8 cellular contexts compared by ENCODE assay signal in genomic region chr21:44846485-44847260, GRCh38. TPM values are rescaled to one million over a fixed set of nuclear protein-coding genes. Genes with fewer than 3 reads are reported as not detected.
DNase-seq lines count a peak whose midpoint lies in the region; ATAC-seq, FAIRE-seq and TF ChIP-seq lines count a peak whose summit lies in the region.

No MANE protein-coding gene starts in this region.

- POLR2A ChIA-PET in GM12878 (lab: Charles Lee), result no interaction called here

- no peaks in the 10 kb centered on the region for H4K20me1 ChIP-seq in GM12878 (ENCODE audit: control insufficient read depth, insufficient read depth)

- no peaks in the 10 kb centered on the region; a peak in 2 of 4 replicates for H3K27me3 ChIP-seq in GM12878 (replicated peaks in 1 of 2; ENCODE audit: control insufficient read depth in 2 of 2, insufficient read depth in 2 of 2, low read length in 1 of 2)

- no peak for TF ChIP-seq EP300 in GM12878 (IDR thresholded peaks at IDR 0.05; ENCODE audit: borderline replicate concordance in 1 of 2, control insufficient read depth in 1 of 2, low read depth in 2 of 2, low read length in 2 of 2)

- H3K4me2 ChIP-seq in GM12878 (ENCODE audit: control insufficient read depth, insufficient read depth), result peak overlapping the region; percentile 79; the same call in 1 of the 2 replicates

- 0 out of 2 replicates have a peak overlapping the region, but pooled peaks have one; percentile 47 for H3K4me3 ChIP-seq in GM12878

- peak overlapping the region; percentile 61; the same call in 1 of the 2 replicates for H2AFZ ChIP-seq in GM12878 (ENCODE audit: control insufficient read depth, low read depth, low read length)

- 47% methylated on average over 27 of the region's 27 CpGs for WGBS in GM12878 (ENCODE audit: insufficient coverage, insufficient replicate concordance, low lambda C conversion rate, missing lambda C conversion rate)

- no TSS peak for BruUV-seq in GM12878 (replicated peaks; lab: Mats Ljungman, UMichigan)

- H3K9ac ChIP-seq in GM12878 (ENCODE audit: control insufficient read depth, insufficient read depth, low read length), result no peak overlapping the region; the same call in 1 of the 2 replicates

- no peaks in the 10 kb centered on the region for H3K9me3 ChIP-seq in GM12878 (replicated peaks; ENCODE audit: control insufficient read depth, insufficient read depth, low read length)

- FAIRE-seq in GM12878 (lab: Jason Lieb, UNC), result no peak

- CTCF ChIA-PET in GM12878 (lab: Yijun Ruan, JAX), result interaction anchor here (1.0 to 1.7 kb wide), 4 partner anchors 10 to 95 kb away, joined by 3 to 5 read pairs (median 3); partner anchors contain the start of gene PTTG1IP

- no peak for TF ChIP-seq RAD21 in GM12878 (IDR thresholded peaks at IDR 0.05; ENCODE audit: insufficient read depth, low read depth, low read length)

- intact Hi-C loops in GM12878 (cut with micrococcal nuclease; ENCODE audit: unreplicated experiment), result no loop called here

- H3K4me1 ChIP-seq in GM12878 (ENCODE audit: control insufficient read depth, insufficient read depth, low read length), result no peaks in the 10 kb centered on the region; the same call in 1 of the 2 replicates

- H3K36me3 ChIP-seq in GM12878 (ENCODE audit: control insufficient read depth in 2 of 2, insufficient read depth in 2 of 2, low read length in 1 of 2), result peaks cover 0 to 12% of the 10 kb centered on the region in 2 experiments; a peak in 2 of 4 replicates

- ATAC-seq in GM12878 (peak; percentile 16), left lobe of liver (peak; percentile 62), GM21526 (IDR thresholded peaks at IDR 0.05; ENCODE audit: low FRiP score, unreplicated experiment) (no peak)

- in situ Hi-C loops in GM13976 (cut with MboI; ENCODE audit: low sequenced_read_pairs, unreplicated experiment), result no loop called here
- in situ Hi-C loops in SK-MEL-5 (cut with HindIII; ENCODE audit: low pct_unique_long_range_greater_than_20kb, low sequenced_read_pairs), result no loop called here
- in situ Hi-C loops in GM12878 (cut with MboI), result no loop called here

- no peak for TF ChIP-seq POLR2A in GM12878 (IDR thresholded peaks at IDR 0.05; ENCODE audit: low read depth, low read length)

- SMC1A ChIA-PET in GM12878 (lab: Charles Lee; ENCODE audit: uncharacterized antibody, unreplicated experiment), result interaction anchor here (0.9 kb wide), 1 partner anchor 35 kb away, joined by 3 read pairs; no protein-coding TSS in a partner anchor

- DNase-seq in GM13976 (ENCODE audit: low spot score) (peak; percentile 62), SK-MEL-5 (ENCODE audit: low read depth, low spot score) (peak; percentile 34), GM12878 (ENCODE audit: low read depth, low spot score) (no peak), left lobe of liver (ENCODE audit: low spot score) (no peak), activated gamma-delta T cell (lab: John Stamatoyannopoulos, UW) (no peak), H4 (ENCODE audit: low spot score) (no peak)
- peak; percentile 33 to 51 for DNase-seq in stimulated activated CD4-positive, alpha-beta T cell treated with anti-CD3 and anti-CD28 coated beads, Interleukin-4, amount 100 ng/mL, for 4 hours

- no peaks in the 10 kb centered on the region for H3K79me2 ChIP-seq in GM12878 (ENCODE audit: control insufficient read depth, insufficient read depth, low read length)

- TF ChIP-seq CTCF in GM13976 (IDR thresholded peaks at IDR 0.05; ENCODE audit: borderline replicate concordance, control extremely low read depth, extremely low read depth, insufficient read depth, missing control alignments) (no peak), GM12878 (IDR thresholded peaks at IDR 0.05 in 2 of 3, conservative IDR thresholded peaks at IDR 0.05 in 1 of 3; ENCODE audit: control insufficient read depth in 2 of 3, extremely low read depth in 1 of 3, insufficient read depth in 1 of 3, low read depth in 3 of 3, low read length in 3 of 3) (no peak)

- no peak overlapping the region for H3K27ac ChIP-seq in GM12878 (ENCODE audit: control insufficient read depth, insufficient read depth)

- RAD21 ChIA-PET in GM12878 (lab: Charles Lee; ENCODE audit: unreplicated experiment), result no interaction called here

RNA-seq across cellular contexts. Expression of gene PTTG1IP, which starts 26.8 kb away (rescaled TPM):
- total RNA-seq in SK-MEL-5 (2014; rRNA removed; shearing (Covaris generic)), result 843 and 970 TPM in 2 replicates
- polyA plus RNA-seq in SK-MEL-5 (2015; cell fraction: cytosol; rRNA removed), result 592 and 672 TPM in 2 replicates
- 189 and 209 TPM in 2 replicates for polyA plus RNA-seq in SK-MEL-5 (2015; cell fraction: nucleus; rRNA removed)
- total RNA-seq in GM12878 (2013; cell fraction: nucleolus; rRNA removed), result 40.3 and 40.4 TPM in 2 replicates
- 46.9 and 48.0 TPM in 2 replicates for total RNA-seq in GM12878 (2014; rRNA removed)
- 30.2 and 33.4 TPM in 2 replicates for total RNA-seq in GM12878 (2014; rRNA removed; fragmentation: Illumina TruSeq; extraction: Trizol)
- 45.5 and 46.7 TPM in 2 replicates for total RNA-seq in GM12878 (2021)
- 19.6 TPM for polyA plus RNA-seq in GM12878 (2011; ENCODE audit: low read depth)
- polyA plus RNA-seq in GM12878 (2011; rRNA removed), result 44.2 and 49.2 TPM in 2 replicates
- 39.6 and 41.6 TPM in 2 replicates for polyA plus RNA-seq in GM12878 (2011; cell fraction: cytosol; rRNA removed)
- polyA plus RNA-seq in GM12878 (2011; cell fraction: nucleus; rRNA removed), result 46.1 and 56.8 TPM in 2 replicates
- 28.3 and 33.6 TPM in 2 replicates for polyA plus RNA-seq in GM12878 (2012)
- polyA plus RNA-seq in GM12878 (2014; fragmentation: Illumina TruSeq; extraction: Trizol), result 33.2 and 33.8 TPM in 2 replicates
- 10 to 100 TPM in 1 of 2 experiments, 1 to 10 TPM in 1; 2.4 to 10.4 TPM for polyA plus RNA-seq in GM12878 (2014; fragmentation: Nextera tagmentation; extraction: Ambion mirVana)
- polyA plus RNA-seq in GM12878 (2014; rRNA removed), result 39.3 and 43.4 TPM in 2 replicates
- polyA plus RNA-seq in GM12878 (2016; fragmentation: Nextera tagmentation; extraction: Ambion mirVana), result 10 to 100 TPM; 49.5 to 56.4 TPM
- 19.2 and 29.2 TPM in 2 replicates for polyA minus RNA-seq in GM12878 (2011; rRNA and poly(A)+ RNA removed)
- polyA minus RNA-seq in GM12878 (2011; cell fraction: cytosol; rRNA and poly(A)+ RNA removed), result 16.7 and 22.1 TPM in 2 replicates
- 11.8 and 15.6 TPM in 2 replicates for polyA minus RNA-seq in GM12878 (2011; cell fraction: nucleus; rRNA and poly(A)+ RNA removed)
- 73.9 TPM for total RNA-seq in left lobe of liver
- total RNA-seq in H4 (2014; rRNA removed; shearing (Covaris generic)), result 239 and 246 TPM in 2 replicates

RNA-seq across cellular contexts. Expression of gene SUMO3, which starts 28.8 kb away (rescaled TPM):
- 34.2 and 36.0 TPM in 2 replicates for total RNA-seq in SK-MEL-5 (2014; rRNA removed; shearing (Covaris generic))
- polyA plus RNA-seq in SK-MEL-5 (2015; cell fraction: cytosol; rRNA removed), result 38.4 and 46.1 TPM in 2 replicates
- 4.0 and 5.4 TPM in 2 replicates for polyA plus RNA-seq in SK-MEL-5 (2015; cell fraction: nucleus; rRNA removed)
- total RNA-seq in GM12878 (2013; cell fraction: nucleolus; rRNA removed), result 19.0 and 22.2 TPM in 2 replicates
- total RNA-seq in GM12878 (2014; rRNA removed), result 67.5 and 77.0 TPM in 2 replicates
- 70.3 and 74.3 TPM in 2 replicates for total RNA-seq in GM12878 (2014; rRNA removed; fragmentation: Illumina TruSeq; extraction: Trizol)
- 85.9 and 91.3 TPM in 2 replicates for total RNA-seq in GM12878 (2021)
- polyA plus RNA-seq in GM12878 (2011; ENCODE audit: low read depth), result 60.5 TPM
- 106 and 119 TPM in 2 replicates for polyA plus RNA-seq in GM12878 (2011; rRNA removed)
- 120 and 127 TPM in 2 replicates for polyA plus RNA-seq in GM12878 (2011; cell fraction: cytosol; rRNA removed)
- polyA plus RNA-seq in GM12878 (2011; cell fraction: nucleus; rRNA removed), result 42.9 and 57.8 TPM in 2 replicates
- polyA plus RNA-seq in GM12878 (2012), result 70.8 and 81.7 TPM in 2 replicates
- polyA plus RNA-seq in GM12878 (2014; fragmentation: Illumina TruSeq; extraction: Trizol), result 80.0 and 88.4 TPM in 2 replicates
- polyA plus RNA-seq in GM12878 (2014; fragmentation: Nextera tagmentation; extraction: Ambion mirVana), result 10 to 100 TPM; 14.3 to 33.0 TPM
- polyA plus RNA-seq in GM12878 (2014; rRNA removed), result 91.3 and 98.3 TPM in 2 replicates
- 100 to 1,000 TPM; 164 TPM for polyA plus RNA-seq in GM12878 (2016; fragmentation: Nextera tagmentation; extraction: Ambion mirVana)
- polyA minus RNA-seq in GM12878 (2011; rRNA and poly(A)+ RNA removed), result 62.3 and 66.9 TPM in 2 replicates
- polyA minus RNA-seq in GM12878 (2011; cell fraction: cytosol; rRNA and poly(A)+ RNA removed), result 31.8 and 32.6 TPM in 2 replicates
- polyA minus RNA-seq in GM12878 (2011; cell fraction: nucleus; rRNA and poly(A)+ RNA removed), result 12.9 and 17.7 TPM in 2 replicates
- total RNA-seq in left lobe of liver, result 32.2 TPM
- 155 and 177 TPM in 2 replicates for total RNA-seq in H4 (2014; rRNA removed; shearing (Covaris generic))

RNA-seq across cellular contexts. Expression of gene UBE2G2, which starts 45.1 kb away (rescaled TPM):
- 53.3 and 53.9 TPM in 2 replicates for total RNA-seq in SK-MEL-5 (2014; rRNA removed; shearing (Covaris generic))
- polyA plus RNA-seq in SK-MEL-5 (2015; cell fraction: cytosol; rRNA removed), result 43.2 and 63.9 TPM in 2 replicates
- polyA plus RNA-seq in SK-MEL-5 (2015; cell fraction: nucleus; rRNA removed), result 302 and 332 TPM in 2 replicates
- 187 and 192 TPM in 2 replicates for total RNA-seq in GM12878 (2013; cell fraction: nucleolus; rRNA removed)
- total RNA-seq in GM12878 (2014; rRNA removed) (75.6 and 82.3 TPM in 2 replicates), GM12878 (2014; rRNA removed; fragmentation: Illumina TruSeq; extraction: Trizol) (62.4 and 66.1 TPM in 2 replicates), GM12878 (2021) (71.0 and 76.1 TPM in 2 replicates), left lobe of liver (43.4 TPM)
- polyA plus RNA-seq in GM12878 (2011; ENCODE audit: low read depth), result 33.3 TPM
- polyA plus RNA-seq in GM12878 (2011; rRNA removed) (101 and 102 TPM in 2 replicates), GM12878 (2014; fragmentation: Illumina TruSeq; extraction: Trizol) (93.5 and 94.7 TPM in 2 replicates), GM12878 (2014; fragmentation: Nextera tagmentation; extraction: Ambion mirVana) (10 to 100 TPM; 27.0 to 32.0 TPM), GM12878 (2014; rRNA removed) (116 and 139 TPM in 2 replicates), GM12878 (2016; fragmentation: Nextera tagmentation; extraction: Ambion mirVana) (10 to 100 TPM; 72.7 to 79.2 TPM)
- 105 and 172 TPM in 2 replicates for polyA plus RNA-seq in GM12878 (2011; cell fraction: cytosol; rRNA removed)
- polyA plus RNA-seq in GM12878 (2011; cell fraction: nucleus; rRNA removed), result 131 and 160 TPM in 2 replicates
- polyA plus RNA-seq in GM12878 (2012), result 45.8 and 68.2 TPM in 2 replicates
- 92.3 and 104 TPM in 2 replicates for polyA minus RNA-seq in GM12878 (2011; rRNA and poly(A)+ RNA removed)
- 30.3 and 33.2 TPM in 2 replicates for polyA minus RNA-seq in GM12878 (2011; cell fraction: cytosol; rRNA and poly(A)+ RNA removed)
- polyA minus RNA-seq in GM12878 (2011; cell fraction: nucleus; rRNA and poly(A)+ RNA removed), result 43.4 and 64.4 TPM in 2 replicates
- total RNA-seq in H4 (2014; rRNA removed; shearing (Covaris generic)), result 55.6 and 68.9 TPM in 2 replicates

Comparison
In these comparisons a context has a peak if more than half of its experiments do, and no peak if none do; other contexts are left out.
1. DNase-seq: peak in GM13976 (single experiment), SK-MEL-5 (single experiment) and stimulated activated CD4-positive, alpha-beta T cell treated with anti-CD3 and anti-CD28 coated beads, Interleukin-4, amount 100 ng/mL, for 4 hours (2 of 2); none in GM12878 (single experiment), left lobe of liver (single experiment), activated gamma-delta T cell (single experiment) and H4 (single experiment).